Comparison of ENCODE assay signal across 20 cellular contexts in genomic region chr13:81184556-81185265, GRCh38.
DNase-seq lines count a peak whose midpoint lies in the region; ATAC-seq, FAIRE-seq and TF ChIP-seq lines count a peak whose summit lies in the region.
"Had no signal": no experiment of that assay in that cellular context is flagged by ENCODE, and none has a peak within 500 bp of the region (broad histone marks: within the 10 kb centered on the region; RNA-seq: fewer than 3 reads in every experiment).

No MANE protein-coding gene starts in this region.

- CTCF ChIA-PET in RWPE1 (lab: Yijun Ruan, JAX) = no interaction called here

- POLR2A ChIA-PET in RWPE1 (lab: Yijun Ruan, JAX; ENCODE audit: low non-redundant PET) = no interaction called here

- ATAC-seq in GM21786 (IDR thresholded peaks at IDR 0.05; ENCODE audit: unreplicated experiment) = no peak

- FAIRE-seq in GM12892 (lab: Jason Lieb, UNC) = no peak

- TF ChIP-seq CTCF in VCaP (conservative IDR thresholded peaks at IDR 0.05) = no peak
- TF ChIP-seq CTCF in RWPE1 (conservative IDR thresholded peaks at IDR 0.05; ENCODE audit: low read depth) = no peak

- DNase-seq in HCEC 1CT (peak; percentile 66), fibroblast of gingiva (ENCODE audit: low read depth) (peak; percentile 51), HuH-7 (ENCODE audit: low spot score) (no peak), RWPE1 (ENCODE audit: low spot score) (no peak), GM12892 (ENCODE audit: insufficient read length) (no peak)
- DNase-seq: DMS 273 treated with DMSO at 0.1 percent for 48 hours, EL, H9, MM.1S, NCI-H1105 treated with DMSO at 0.1 percent for 48 hours, NCI-H187 treated with DMSO at 0.1 percent for 48 hours, NCI-H2171, NCI-H510A treated with DMSO at 0.1 percent for 48 hours, Peyer's patch, SHP77 treated with DMSO at 0.1 percent for 48 hours had no signal

- peak overlapping the region; percentile 61 for H3K27ac ChIP-seq in VCaP
- H3K27ac ChIP-seq in RWPE1 = no peak overlapping the region
- H3K27ac ChIP-seq: BLaER1 treated with 17β-estradiol and CSF1 and Interleukin-3, amounts not matched to agents 10 nM and 100 nM; HL-60; KMS-11; Peyer's patch had no signal

- TF ChIP-seq POLR2A in GM12892 (IDR thresholded peaks at IDR 0.05; ENCODE audit: low read depth, low read length) = no peak

Comparison
In these comparisons a context has a peak if more than half of its experiments do, and no peak if none do; other contexts are left out.
1. DNase-seq: peak in HCEC 1CT (single experiment) and fibroblast of gingiva (single experiment); none in HuH-7 (single experiment), RWPE1 (single experiment) and GM12892 (single experiment).